ENCODE assay signal across 8 cellular contexts in the genomic region with DNA sequence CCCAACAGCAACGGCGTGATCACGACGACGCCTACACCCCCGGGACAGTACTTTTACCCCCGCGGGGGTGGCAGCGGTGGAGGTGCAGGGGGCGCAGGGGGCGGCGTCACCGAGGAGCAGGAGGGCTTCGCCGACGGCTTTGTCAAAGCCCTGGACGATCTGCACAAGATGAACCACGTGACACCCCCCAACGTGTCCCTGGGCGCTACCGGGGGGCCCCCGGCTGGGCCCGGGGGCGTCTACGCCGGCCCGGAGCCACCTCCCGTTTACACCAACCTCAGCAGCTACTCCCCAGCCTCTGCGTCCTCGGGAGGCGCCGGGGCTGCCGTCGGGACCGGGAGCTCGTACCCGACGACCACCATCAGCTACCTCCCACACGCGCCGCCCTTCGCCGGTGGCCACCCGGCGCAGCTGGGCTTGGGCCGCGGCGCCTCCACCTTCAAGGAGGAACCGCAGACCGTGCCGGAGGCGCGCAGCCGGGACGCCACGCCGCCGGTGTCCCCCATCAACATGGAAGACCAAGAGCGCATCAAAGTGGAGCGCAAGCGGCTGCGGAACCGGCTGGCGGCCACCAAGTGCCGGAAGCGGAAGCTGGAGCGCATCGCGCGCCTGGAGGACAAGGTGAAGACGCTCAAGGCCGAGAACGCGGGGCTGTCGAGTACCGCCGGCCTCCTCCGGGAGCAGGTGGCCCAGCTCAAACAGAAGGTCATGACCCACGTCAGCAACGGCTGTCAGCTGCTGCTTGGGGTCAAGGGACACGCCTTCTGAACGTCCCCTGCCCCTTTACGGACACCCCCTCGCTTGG. TPM values are rescaled to one million over a fixed set of nuclear protein-coding genes. Genes with fewer than 3 reads are reported as not detected.
DNase-seq lines count a peak whose midpoint lies in the region; ATAC-seq, FAIRE-seq and TF ChIP-seq lines count a peak whose summit lies in the region.

No MANE protein-coding gene starts in this region.

- H3K23me2 ChIP-seq in H1 (ENCODE audit: low read depth, low read length): peaks cover 29% of the 10 kb centered on the region

- no peak overlapping the region for H3K23ac ChIP-seq in H1 (ENCODE audit: insufficient read length)

- H3K4me2 ChIP-seq in H1 (ENCODE audit: insufficient read depth in 1 of 2, low read depth in 2 of 2, low read length in 2 of 2): peak overlapping the region; percentile 74 to 97

- no peak overlapping the region for H2AFZ ChIP-seq in H1 (ENCODE audit: low read length)

- H3K36me3 ChIP-seq in H1 (ENCODE audit: control insufficient read depth in 2 of 4, insufficient read depth in 4 of 4, low read length in 3 of 4): no peaks in the 10 kb centered on the region; a peak in 1 of 8 replicates
- H3K36me3 ChIP-seq in mesodermal cell (ENCODE audit: control insufficient read depth, insufficient read depth, low read length): no peaks in the 10 kb centered on the region

- peak overlapping the region; percentile 92 for H3K4ac ChIP-seq in H1 (replicated peaks; ENCODE audit: insufficient read length, low read depth, low read length)

- FAIRE-seq in H1 (lab: Jason Lieb, UNC): no peak

- POLR2A ChIA-PET in activated CD8-positive, alpha-beta T cell treated with anti-CD3 and anti-CD28 coated beads, Interleukin-2, amount 10 ng/mL, durations not matched to agents 7 days and 5 days (lab: Charles Lee): interaction anchor here (0.7 to 8.4 kb wide), 20 partner anchors 10 to 1702 kb away, joined by 3 to 380 read pairs (median 4); a partner anchor contains a TSS
- POLR2A ChIA-PET in H1 (lab: Charles Lee; ENCODE audit: partially characterized antibody): interaction anchor here (0.7 to 15.2 kb wide), 21 partner anchors 8 to 161 kb away, joined by 3 to 317 read pairs (median 5); a partner anchor contains a TSS

- H4K20me1 ChIP-seq in H1 (replicated peaks in 1 of 2; ENCODE audit: control insufficient read depth in 1 of 2, insufficient read depth in 2 of 2, low read length in 2 of 2): no peaks in the 10 kb centered on the region

- H3K4me3 ChIP-seq in H1 (ENCODE audit: extremely low read depth in 1 of 4, insufficient read depth in 2 of 4, low read depth in 3 of 4, low read length in 4 of 4) (peak overlapping the region; percentile 46 to 71 (median 54)), mesodermal cell (ENCODE audit: extremely low read depth, insufficient read depth, low read length, poor library complexity, severe bottlenecking) (peak overlapping the region; percentile 78)

- H3K36me3 Mint-ChIP-seq in activated CD8-positive, alpha-beta T cell treated with anti-CD3 and anti-CD28 coated beads, Interleukin-2, amount 10 ng/mL, durations not matched to agents 7 days and 5 days (ENCODE audit: low read depth): peaks cover 15% of the 10 kb centered on the region
- H3K36me3 Mint-ChIP-seq in stimulated activated naive B cell treated with anti-CD40 and anti-IgM and Interleukin-4, amounts not matched to agents 10 μg/mL and 1 μg/mL and 100 μg/mL, for 72 hours: peaks cover 19 to 20% of the 10 kb centered on the region in 2 donors

- no peak overlapping the region for H2BK120ac ChIP-seq in H1 (replicated peaks; ENCODE audit: low read depth, low read length)

- no peaks in the 10 kb centered on the region for H3K27me3 Mint-ChIP-seq in activated CD8-positive, alpha-beta T cell treated with anti-CD3 and anti-CD28 coated beads, Interleukin-2, amount 10 ng/mL, durations not matched to agents 7 days and 5 days (ENCODE audit: low read depth)
- H3K27me3 Mint-ChIP-seq in stimulated activated naive B cell treated with anti-CD40 and anti-IgM and Interleukin-4, amounts not matched to agents 10 μg/mL and 1 μg/mL and 100 μg/mL, for 72 hours: no peaks in the 10 kb centered on the region

- no peak overlapping the region for H3K27ac ChIP-seq in H1 (ENCODE audit: low read depth, low read length)
- H3K27ac ChIP-seq in mesodermal cell (ENCODE audit: low read depth, low read length, severe bottlenecking): peak overlapping the region; percentile 84

- H3K9me3 ChIP-seq in H1 (ENCODE audit: insufficient read depth in 2 of 2, low read depth in 1 of 2, low read length in 1 of 2): no peaks in the 10 kb centered on the region
- no peaks in the 10 kb centered on the region for H3K9me3 ChIP-seq in mesodermal cell (ENCODE audit: control insufficient read depth, low read length)

- H2BK20ac ChIP-seq in H1 (ENCODE audit: low read length): no peak overlapping the region

- H3K27me3 ChIP-seq in H1 (replicated peaks in 1 of 4; ENCODE audit: control insufficient read depth in 3 of 4, extremely low read depth in 1 of 4, insufficient read depth in 3 of 4, low read length in 3 of 4): peaks cover 0 to 18% (median 13%) of the 10 kb centered on the region in 4 experiments; a peak in 5 of 7 replicates

- H3K9me3 Mint-ChIP-seq in activated CD8-positive, alpha-beta T cell treated with anti-CD3 and anti-CD28 coated beads, Interleukin-2, amount 10 ng/mL, durations not matched to agents 7 days and 5 days (ENCODE audit: insufficient read depth): no peaks in the 10 kb centered on the region
- no peaks in the 10 kb centered on the region for H3K9me3 Mint-ChIP-seq in stimulated activated naive B cell treated with anti-CD40 and anti-IgM and Interleukin-4, amounts not matched to agents 10 μg/mL and 1 μg/mL and 100 μg/mL, for 72 hours

- no peak overlapping the region for H4K5ac ChIP-seq in H1 (ENCODE audit: insufficient read length, low read depth, low read length)

- H3K4me1 Mint-ChIP-seq in activated CD8-positive, alpha-beta T cell treated with anti-CD3 and anti-CD28 coated beads, Interleukin-2, amount 10 ng/mL, durations not matched to agents 7 days and 5 days (ENCODE audit: low read depth): peaks cover 46% of the 10 kb centered on the region
- H3K4me1 Mint-ChIP-seq in stimulated activated naive B cell treated with anti-CD40 and anti-IgM and Interleukin-4, amounts not matched to agents 10 μg/mL and 1 μg/mL and 100 μg/mL, for 72 hours: peaks cover 43 to 61% of the 10 kb centered on the region in 2 donors

- TF ChIP-seq POLR2A in H1 (IDR thresholded peaks at IDR 0.05; ENCODE audit: control extremely low read depth in 1 of 2, low read depth in 2 of 2, low read length in 2 of 2): no peak; a peak in 1 of 3 replicates

- H3K56ac ChIP-seq in H1 (replicated peaks; ENCODE audit: insufficient read length, low read depth, low read length): peak overlapping the region; percentile 65

- H3K79me1 ChIP-seq in H1 (ENCODE audit: low read depth, low read length): no peaks in the 10 kb centered on the region

- DNase-seq in NCI-H526 (lab: John Stamatoyannopoulos, UW): peak; percentile 30 to 69
- DNase-seq in NCI-H526 treated with DMSO at 0.1 percent for 48 hours (lab: John Stamatoyannopoulos, UW): no peak
- DNase-seq in NCI-H748 (lab: John Stamatoyannopoulos, UW; ENCODE audit: unreplicated experiment): peak; percentile 84
- peak; percentile 88 for DNase-seq in activated CD8-positive, alpha-beta T cell treated with anti-CD3 and anti-CD28 coated beads, Interleukin-2, amount 10 ng/mL, durations not matched to agents 7 days and 5 days
- peak in 1 of 2 experiments; percentile 84 for DNase-seq in H1 (ENCODE audit: low read depth in 1 of 2, low spot score in 2 of 2)
- DNase-seq in stimulated activated naive B cell treated with anti-CD40 and anti-IgM and Interleukin-4, amounts not matched to agents 10 μg/mL and 1 μg/mL and 100 μg/mL, for 72 hours: peak; percentile 82
- DNase-seq in COLO829 (ENCODE audit: low spot score): no peak

- TF ChIP-seq CTCF in H1 (IDR thresholded peaks at IDR 0.05; ENCODE audit: control extremely low read depth in 1 of 3, insufficient read depth in 1 of 3, low read depth in 1 of 3, low read length in 3 of 3): peak in 1 of 3 experiments; percentile 7; a peak in 1 of 4 replicates

- no peak for TF ChIP-seq EP300 in H1 (IDR thresholded peaks at IDR 0.05; ENCODE audit: borderline replicate concordance in 1 of 2, low read depth in 2 of 2, low read length in 2 of 2)

- H3K14ac ChIP-seq in H1 (ENCODE audit: insufficient read length): no peak overlapping the region

- H3K4me1 ChIP-seq in H1 (replicated peaks in 1 of 4; ENCODE audit: control insufficient read depth in 3 of 4, insufficient read depth in 4 of 4, low read length in 3 of 4): peaks cover 9 to 40% (median 26%) of the 10 kb centered on the region in 4 experiments
- peaks cover 25% of the 10 kb centered on the region for H3K4me1 ChIP-seq in mesodermal cell (ENCODE audit: control insufficient read depth, insufficient read depth, low read length, poor library complexity, severe bottlenecking)

- no peak for TF ChIP-seq RAD21 in H1 (IDR thresholded peaks at IDR 0.05 in 1 of 2, conservative IDR thresholded peaks at IDR 0.05 in 1 of 2; ENCODE audit: low read depth in 2 of 2, low read length in 2 of 2)

- H3K27ac Mint-ChIP-seq in activated CD8-positive, alpha-beta T cell treated with anti-CD3 and anti-CD28 coated beads, Interleukin-2, amount 10 ng/mL, durations not matched to agents 7 days and 5 days: peak overlapping the region; percentile 97
- H3K27ac Mint-ChIP-seq in stimulated activated naive B cell treated with anti-CD40 and anti-IgM and Interleukin-4, amounts not matched to agents 10 μg/mL and 1 μg/mL and 100 μg/mL, for 72 hours: peak overlapping the region; percentile 100

- peak overlapping the region; percentile 87 for H4K8ac ChIP-seq in H1 (ENCODE audit: extremely low read depth, insufficient read depth, low read length)

- peak overlapping the region; percentile 95 for H3K18ac ChIP-seq in H1 (ENCODE audit: extremely low read depth, low read length)

- H2BK15ac ChIP-seq in H1 (ENCODE audit: low read length): 0 out of 2 replicates have a peak overlapping the region, but pooled peaks have one; percentile 61

- H3K79me2 ChIP-seq in H1 (ENCODE audit: control insufficient read depth in 1 of 2, insufficient read depth in 2 of 2, low read length in 2 of 2): no peaks in the 10 kb centered on the region

- H2AK5ac ChIP-seq in H1 (ENCODE audit: low read depth, low read length): no peak overlapping the region

- peak; percentile 0 for ATAC-seq in activated CD8-positive, alpha-beta T cell treated with anti-CD3 and anti-CD28 coated beads, Interleukin-2, amount 10 ng/mL, durations not matched to agents 7 days and 5 days
- peak; percentile 1 to 2 for ATAC-seq in stimulated activated naive B cell treated with anti-CD40 and anti-IgM and Interleukin-4, amounts not matched to agents 10 μg/mL and 1 μg/mL and 100 μg/mL, for 72 hours (replicated peaks)

- 2% methylated on average over 71 of the region's 84 CpGs; no CpG with 5 or more reads in 1 of the 2 experiments for WGBS in H1 (ENCODE audit: extremely low coverage in 1 of 2, insufficient coverage in 1 of 2, insufficient read length in 1 of 2, insufficient replicate concordance in 2 of 2, low coverage in 1 of 2, low lambda C conversion rate in 2 of 2, missing lambda C conversion rate in 1 of 2), 2 experiments
- 0 to 1% methylated on average over 69 to 79 of the region's 84 CpGs for WGBS in mesodermal cell (ENCODE audit: insufficient coverage in 2 of 2), 2 experiments

- H4K91ac ChIP-seq in H1 (replicated peaks; ENCODE audit: insufficient read length, low read length): peak overlapping the region; percentile 87

- H2BK5ac ChIP-seq in H1 (ENCODE audit: low read depth, low read length): peak overlapping the region; percentile 78; the same call in 1 of the 2 replicates

- peak overlapping the region; percentile 45 to 63 (median 54) for H3K9ac ChIP-seq in H1 (replicated peaks in 1 of 4; ENCODE audit: extremely low read depth in 1 of 4, low read depth in 3 of 4, low read length in 3 of 4)

- 0 out of 2 replicates have a peak overlapping the region, but pooled peaks have one; percentile 68 for H2BK12ac ChIP-seq in H1 (ENCODE audit: low read depth, low read length)

- H3K4me3 Mint-ChIP-seq in activated CD8-positive, alpha-beta T cell treated with anti-CD3 and anti-CD28 coated beads, Interleukin-2, amount 10 ng/mL, durations not matched to agents 7 days and 5 days: peak overlapping the region; percentile 92
- H3K4me3 Mint-ChIP-seq in stimulated activated naive B cell treated with anti-CD40 and anti-IgM and Interleukin-4, amounts not matched to agents 10 μg/mL and 1 μg/mL and 100 μg/mL, for 72 hours: peak overlapping the region; percentile 96 to 100

- CTCF ChIA-PET in activated CD8-positive, alpha-beta T cell treated with anti-CD3 and anti-CD28 coated beads, Interleukin-2, amount 10 ng/mL, durations not matched to agents 7 days and 5 days (lab: Charles Lee): interaction anchor here (1.2 to 11.4 kb wide), 9 partner anchors 10 to 145 kb away, joined by 3 to 390 read pairs (median 9); a partner anchor contains a TSS
- CTCF ChIA-PET in H1 (lab: Charles Lee; ENCODE audit: partially characterized antibody): interaction anchor here (0.9 to 17.9 kb wide), 9 partner anchors 10 to 123 kb away, joined by 3 to 288 read pairs (median 4); a partner anchor contains a TSS

RNA-seq across cellular contexts. Expression of a gene that starts 1.0 kb away (rescaled TPM):
- total RNA-seq in activated CD8-positive, alpha-beta T cell treated with anti-CD3 and anti-CD28 coated beads, Interleukin-2, amount 10 ng/mL, durations not matched to agents 7 days and 5 days: 10 to 100 TPM; 90.4 to 92.9 TPM
- 7.4 and 8.6 TPM in 2 replicates for total RNA-seq in H1 (2021; fragmentation: NEBNext Ultra II Directional; extraction: Animal tissue kit (Norgen Biotek cat#: 25700))
- polyA plus RNA-seq in H1 (2011; rRNA removed): 10.0 and 14.1 TPM in 2 replicates
- polyA plus RNA-seq in H1 (2011; cell fraction: cytosol; rRNA removed): 9.2 TPM
- polyA plus RNA-seq in H1 (2011; cell fraction: nucleus; rRNA removed): 12.1 TPM
- 4.8 to 7.1 TPM (median 5.6 TPM) in 4 replicates for polyA plus RNA-seq in H1 (2012, experiment 1 of 2)
- polyA plus RNA-seq in H1 (2012, experiment 2 of 2): 5.9 TPM
- 6.9 TPM for polyA plus RNA-seq in H1 (2013, experiment 1 of 2)
- polyA plus RNA-seq in H1 (2013, experiment 2 of 2): 6.5 TPM
- 1.8 TPM in 2 replicates for polyA minus RNA-seq in H1 (2011; rRNA and poly(A)+ RNA removed)
- polyA minus RNA-seq in H1 (2011; cell fraction: cytosol; rRNA and poly(A)+ RNA removed): 8.7 TPM
- 21.3 TPM for polyA minus RNA-seq in H1 (2011; cell fraction: nucleus; rRNA and poly(A)+ RNA removed)
- polyA plus RNA-seq in mesodermal cell (2013, experiment 1 of 2): 45.4 TPM
- polyA plus RNA-seq in mesodermal cell (2013, experiment 2 of 2): 29.8 TPM

RNA-seq across cellular contexts. Expression of a gene that starts 9.3 kb away (rescaled TPM):
- total RNA-seq in activated CD8-positive, alpha-beta T cell treated with anti-CD3 and anti-CD28 coated beads, Interleukin-2, amount 10 ng/mL, durations not matched to agents 7 days and 5 days: 100 to 1,000 TPM; 250 to 267 TPM
- total RNA-seq in H1 (2021; fragmentation: NEBNext Ultra II Directional; extraction: Animal tissue kit (Norgen Biotek cat#: 25700)): 380 and 404 TPM in 2 replicates
- polyA plus RNA-seq in H1 (2011; rRNA removed): 748 and 904 TPM in 2 replicates
- polyA plus RNA-seq in H1 (2011; cell fraction: cytosol; rRNA removed): 586 TPM
- 569 TPM for polyA plus RNA-seq in H1 (2011; cell fraction: nucleus; rRNA removed)
- 543 to 655 TPM (median 640 TPM) in 4 replicates for polyA plus RNA-seq in H1 (2012, experiment 1 of 2)
- polyA plus RNA-seq in H1 (2012, experiment 2 of 2): 855 TPM
- polyA plus RNA-seq in H1 (2013, experiment 1 of 2): 237 TPM
- polyA plus RNA-seq in H1 (2013, experiment 2 of 2): 231 TPM
- 210 and 286 TPM in 2 replicates for polyA minus RNA-seq in H1 (2011; rRNA and poly(A)+ RNA removed)
- 286 TPM for polyA minus RNA-seq in H1 (2011; cell fraction: cytosol; rRNA and poly(A)+ RNA removed)
- polyA minus RNA-seq in H1 (2011; cell fraction: nucleus; rRNA and poly(A)+ RNA removed): 120 TPM
- 265 TPM for polyA plus RNA-seq in mesodermal cell (2013, experiment 1 of 2)
- 218 TPM for polyA plus RNA-seq in mesodermal cell (2013, experiment 2 of 2)

RNA-seq across cellular contexts. Expression of a gene that starts 9.6 kb away (rescaled TPM):
- 10 to 100 TPM; 17.7 to 30.9 TPM for total RNA-seq in activated CD8-positive, alpha-beta T cell treated with anti-CD3 and anti-CD28 coated beads, Interleukin-2, amount 10 ng/mL, durations not matched to agents 7 days and 5 days
- total RNA-seq in H1 (2021; fragmentation: NEBNext Ultra II Directional; extraction: Animal tissue kit (Norgen Biotek cat#: 25700)): 41.3 and 42.3 TPM in 2 replicates
- polyA plus RNA-seq in H1 (2011; rRNA removed): 3.4 and 8.2 TPM in 2 replicates
- polyA plus RNA-seq in H1 (2011; cell fraction: cytosol; rRNA removed): 0.57 TPM
- 0.21 TPM for polyA plus RNA-seq in H1 (2011; cell fraction: nucleus; rRNA removed)
- polyA plus RNA-seq in H1 (2012, experiment 1 of 2): 9.7 to 60.5 TPM (median 32.8 TPM) in 4 replicates
- 11.1 TPM for polyA plus RNA-seq in H1 (2012, experiment 2 of 2)
- polyA plus RNA-seq in H1 (2013, experiment 1 of 2): 20.3 TPM
- polyA plus RNA-seq in H1 (2013, experiment 2 of 2): 24.5 TPM
- polyA minus RNA-seq in H1 (2011; rRNA and poly(A)+ RNA removed): 4.4 and 10.5 TPM in 2 replicates
- polyA minus RNA-seq in H1 (2011; cell fraction: cytosol; rRNA and poly(A)+ RNA removed): not detected
- not detected for polyA minus RNA-seq in H1 (2011; cell fraction: nucleus; rRNA and poly(A)+ RNA removed)
- polyA plus RNA-seq in mesodermal cell (2013, experiment 1 of 2): 10.8 TPM
- 12.0 TPM for polyA plus RNA-seq in mesodermal cell (2013, experiment 2 of 2)

RNA-seq across cellular contexts. Expression of a gene that starts 14.1 kb away (rescaled TPM):
- 10 to 100 TPM; 49.2 to 64.0 TPM for total RNA-seq in activated CD8-positive, alpha-beta T cell treated with anti-CD3 and anti-CD28 coated beads, Interleukin-2, amount 10 ng/mL, durations not matched to agents 7 days and 5 days
- total RNA-seq in H1 (2021; fragmentation: NEBNext Ultra II Directional; extraction: Animal tissue kit (Norgen Biotek cat#: 25700)): 67.5 and 67.9 TPM in 2 replicates
- 120 and 141 TPM in 2 replicates for polyA plus RNA-seq in H1 (2011; rRNA removed)
- polyA plus RNA-seq in H1 (2011; cell fraction: cytosol; rRNA removed): 161 TPM
- 134 TPM for polyA plus RNA-seq in H1 (2011; cell fraction: nucleus; rRNA removed)
- 81.7 to 123 TPM (median 102 TPM) in 4 replicates for polyA plus RNA-seq in H1 (2012, experiment 1 of 2)
- 95.9 TPM for polyA plus RNA-seq in H1 (2012, experiment 2 of 2)
- 35.1 TPM for polyA plus RNA-seq in H1 (2013, experiment 1 of 2)
- polyA plus RNA-seq in H1 (2013, experiment 2 of 2): 33.3 TPM
- polyA minus RNA-seq in H1 (2011; rRNA and poly(A)+ RNA removed): 103 and 105 TPM in 2 replicates
- polyA minus RNA-seq in H1 (2011; cell fraction: cytosol; rRNA and poly(A)+ RNA removed): 52.5 TPM
- polyA minus RNA-seq in H1 (2011; cell fraction: nucleus; rRNA and poly(A)+ RNA removed): 32.0 TPM
- 38.9 TPM for polyA plus RNA-seq in mesodermal cell (2013, experiment 1 of 2)
- polyA plus RNA-seq in mesodermal cell (2013, experiment 2 of 2): 30.3 TPM

RNA-seq across cellular contexts. Expression of a gene that starts 16.9 kb away (rescaled TPM):
- total RNA-seq in activated CD8-positive, alpha-beta T cell treated with anti-CD3 and anti-CD28 coated beads, Interleukin-2, amount 10 ng/mL, durations not matched to agents 7 days and 5 days: 10 to 100 TPM; 14.4 to 16.9 TPM
- 59.3 and 63.2 TPM in 2 replicates for total RNA-seq in H1 (2021; fragmentation: NEBNext Ultra II Directional; extraction: Animal tissue kit (Norgen Biotek cat#: 25700))
- polyA plus RNA-seq in H1 (2011; rRNA removed): 23.8 and 39.2 TPM in 2 replicates
- polyA plus RNA-seq in H1 (2011; cell fraction: cytosol; rRNA removed): 52.1 TPM
- polyA plus RNA-seq in H1 (2011; cell fraction: nucleus; rRNA removed): 124 TPM
- 72.5 to 107 TPM (median 96.5 TPM) in 4 replicates for polyA plus RNA-seq in H1 (2012, experiment 1 of 2)
- 35.9 TPM for polyA plus RNA-seq in H1 (2012, experiment 2 of 2)
- 47.5 TPM for polyA plus RNA-seq in H1 (2013, experiment 1 of 2)
- 40.1 TPM for polyA plus RNA-seq in H1 (2013, experiment 2 of 2)
- polyA minus RNA-seq in H1 (2011; rRNA and poly(A)+ RNA removed): 25.1 and 27.9 TPM in 2 replicates
- polyA minus RNA-seq in H1 (2011; cell fraction: cytosol; rRNA and poly(A)+ RNA removed): 17.9 TPM
- 50.3 TPM for polyA minus RNA-seq in H1 (2011; cell fraction: nucleus; rRNA and poly(A)+ RNA removed)
- polyA plus RNA-seq in mesodermal cell (2013, experiment 1 of 2): 28.7 TPM
- 27.5 TPM for polyA plus RNA-seq in mesodermal cell (2013, experiment 2 of 2)

Comparison
In these comparisons a context has a peak if more than half of its experiments do, and no peak if none do; other contexts are left out.
1. DNase-seq: peak in NCI-H526 (2 of 2), NCI-H748 (single experiment), activated CD8-positive, alpha-beta T cell treated with anti-CD3 and anti-CD28 coated beads, Interleukin-2, amount 10 ng/mL, durations not matched to agents 7 days and 5 days (single experiment) and stimulated activated naive B cell treated with anti-CD40 and anti-IgM and Interleukin-4, amounts not matched to agents 10 μg/mL and 1 μg/mL and 100 μg/mL, for 72 hours (single experiment); none in NCI-H526 treated with DMSO at 0.1 percent for 48 hours (single experiment) and COLO829 (single experiment).